In genomic region chr22:35174398-35174797, GRCh38 we compare ENCODE assay signal across 23 cellular contexts.
"Had no signal": no experiment of that assay in that cellular context is flagged by ENCODE, and none has a peak within 500 bp of the region (broad histone marks: within the 10 kb centered on the region; RNA-seq: fewer than 3 reads in every experiment).

No MANE protein-coding gene starts in this region.

- H3K4me3 Mint-ChIP-seq: activated CD4-positive, alpha-beta memory T cell treated with anti-CD3 and anti-CD28 coated beads for 36 hours; activated naive CD4-positive, alpha-beta T cell treated with anti-CD3 and anti-CD28 coated beads for 36 hours; activated naive CD8-positive, alpha-beta T cell treated with anti-CD3 and anti-CD28 coated beads, Interleukin-2, amount 10 ng/mL, durations not matched to agents 7 days and 5 days; endodermal cell; natural killer cell had no signal

- H3K4me1 Mint-ChIP-seq: activated naive CD8-positive, alpha-beta T cell treated with anti-CD3 and anti-CD28 coated beads, Interleukin-2, amount 10 ng/mL, durations not matched to agents 7 days and 5 days; natural killer cell had no signal

- DNase-seq: activated CD4-positive, alpha-beta memory T cell treated with anti-CD3 and anti-CD28 coated beads for 36 hours; activated CD4-positive, alpha-beta T cell treated with anti-CD3 and anti-CD28 coated beads for 48 hours; activated effector memory CD4-positive, alpha-beta T cell treated with Interleukin-2 at 50 U/mL for 16 hours; activated naive CD4-positive, alpha-beta T cell treated with anti-CD3 and anti-CD28 coated beads for 36 hours; activated naive CD8-positive, alpha-beta T cell treated with anti-CD3 and anti-CD28 coated beads, Interleukin-2, amount 10 ng/mL, durations not matched to agents 7 days and 5 days; activated T-cell treated with anti-CD3 and anti-CD28 coated beads, Interleukin-2, amount 50 U/mL, for 48 hours; amygdala; cortex of kidney; endodermal cell; head of caudate nucleus; midbrain; natural killer cell; retina; sigmoid colon; stimulated activated CD4-positive, alpha-beta T cell treated with anti-CD3 and anti-CD28 coated beads, Interleukin-15, amount 100 ng/mL, for 24 hours; stimulated activated CD4-positive, alpha-beta T cell treated with anti-CD3 and anti-CD28 coated beads, Interleukin-2, amount 100 ng/mL, for 48 hours; stimulated activated naive CD4-positive, alpha-beta T cell; testis; trophoblast cell had no signal

- H3K4me2 ChIP-seq: smooth muscle cell had no signal

- H3K9me3 Mint-ChIP-seq: activated CD4-positive, alpha-beta memory T cell treated with anti-CD3 and anti-CD28 coated beads for 36 hours; activated naive CD8-positive, alpha-beta T cell treated with anti-CD3 and anti-CD28 coated beads, Interleukin-2, amount 10 ng/mL, durations not matched to agents 7 days and 5 days; natural killer cell had no signal

- H3K27ac ChIP-seq: gastroesophageal sphincter, sigmoid colon, testis, vagina had no signal

- H3K4me3 ChIP-seq: gastroesophageal sphincter, sigmoid colon, smooth muscle cell, testis, vagina had no signal

- ATAC-seq: gastroesophageal sphincter had no signal

- H3K27ac Mint-ChIP-seq: activated CD4-positive, alpha-beta memory T cell treated with anti-CD3 and anti-CD28 coated beads for 36 hours; activated naive CD4-positive, alpha-beta T cell treated with anti-CD3 and anti-CD28 coated beads for 36 hours; activated naive CD8-positive, alpha-beta T cell treated with anti-CD3 and anti-CD28 coated beads, Interleukin-2, amount 10 ng/mL, durations not matched to agents 7 days and 5 days; endodermal cell; natural killer cell; progenitor cell of endocrine pancreas had no signal

- H3K36me3 Mint-ChIP-seq: activated CD4-positive, alpha-beta memory T cell treated with anti-CD3 and anti-CD28 coated beads for 36 hours; activated naive CD8-positive, alpha-beta T cell treated with anti-CD3 and anti-CD28 coated beads, Interleukin-2, amount 10 ng/mL, durations not matched to agents 7 days and 5 days; natural killer cell had no signal

- H3K4me1 ChIP-seq: gastroesophageal sphincter, sigmoid colon, testis, vagina had no signal

- H3K27me3 ChIP-seq: testis, vagina had no signal

- H3K36me3 ChIP-seq: gastroesophageal sphincter, sigmoid colon, vagina had no signal

- H3K9me3 ChIP-seq: testis, vagina had no signal
